Comparison of ENCODE assay signal across 8 cellular contexts in the genomic region with DNA sequence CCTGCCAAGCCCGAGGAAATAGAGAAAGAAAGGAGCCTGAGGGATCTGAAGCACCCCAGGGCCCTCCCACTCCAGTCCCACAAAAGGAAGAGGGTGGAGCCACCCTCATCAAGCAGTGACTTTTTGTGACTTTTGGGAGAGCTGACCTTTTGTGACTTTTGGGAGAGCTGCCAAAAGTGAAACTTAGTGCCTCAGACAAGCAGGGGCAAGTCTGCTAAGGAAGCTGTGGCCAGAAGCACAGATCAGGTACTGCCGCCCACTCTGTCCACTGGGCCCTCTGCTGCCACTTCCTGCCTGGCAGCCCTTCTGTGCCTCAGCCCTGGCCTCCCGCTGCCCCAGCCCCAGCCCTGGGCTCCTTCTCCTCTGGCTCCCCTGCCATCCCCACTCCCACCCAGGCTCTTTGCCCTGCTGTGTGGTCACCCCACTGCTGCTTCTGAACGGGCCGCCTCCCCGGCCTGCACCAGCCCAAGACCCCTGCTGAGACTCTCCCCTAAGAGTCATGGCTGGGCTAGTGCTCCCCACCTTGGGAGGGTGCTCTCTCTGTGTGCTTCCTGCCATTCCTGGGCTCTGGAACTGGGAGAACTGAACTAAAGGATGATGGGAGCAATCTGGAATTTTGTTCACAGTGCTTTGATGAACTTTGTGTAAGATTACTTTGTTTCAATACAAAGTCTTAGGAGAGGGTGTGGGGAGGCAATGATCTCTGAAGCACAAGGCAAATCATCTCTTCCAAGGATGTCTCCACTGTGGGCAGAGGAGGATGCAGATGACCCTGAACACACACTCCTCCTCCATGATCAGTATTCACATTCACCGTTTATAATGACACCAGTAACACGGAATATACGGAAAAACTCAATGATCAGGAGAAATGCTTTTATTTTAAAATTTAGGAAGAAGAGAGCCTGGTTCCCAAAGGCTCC. TPM values are rescaled to one million over a fixed set of nuclear protein-coding genes. Genes with fewer than 3 reads are reported as not detected.
DNase-seq lines count a peak whose midpoint lies in the region; ATAC-seq and FAIRE-seq lines count a peak whose summit lies in the region.

Gene APOBEC3H (plus strand): TSS at position 147 of the 923 bp plus-strand sequence. CDS start 3,035 bp downstream, outside the sequence.

- DNase-seq in CD8-positive, alpha-beta memory T cell, result peak in 3 of 5 donors; percentile 36 to 64 (median 37)
- DNase-seq in activated CD4-positive, alpha-beta memory T cell treated with anti-CD3 and anti-CD28 coated beads, Interleukin-2, amount 10 ng/mL, durations not matched to agents 7 days and 5 days, result peak; percentile 64
- peak; percentile 12 for DNase-seq in iris pigment epithelial cell (ENCODE audit: low read depth)
- DNase-seq in urothelium cell line (ENCODE audit: low spot score), result peak; percentile 61
- DNase-seq in HK-2 (ENCODE audit: unreplicated experiment), result no peak

- H3K9me3 Mint-ChIP-seq in CD8-positive, alpha-beta memory T cell, result no peaks in the 10 kb centered on the region
- no peaks in the 10 kb centered on the region for H3K9me3 Mint-ChIP-seq in activated CD4-positive, alpha-beta memory T cell treated with anti-CD3 and anti-CD28 coated beads, Interleukin-2, amount 10 ng/mL, durations not matched to agents 7 days and 5 days

- ATAC-seq in HG03378 (IDR thresholded peaks at IDR 0.05; ENCODE audit: unreplicated experiment) (peak; percentile 36), GM21619 (IDR thresholded peaks at IDR 0.05; ENCODE audit: unreplicated experiment) (no peak), HG02852 (IDR thresholded peaks at IDR 0.05; ENCODE audit: unreplicated experiment) (no peak)

- peak within 1 kb of the TSS; percentile 21 for H3K4me3 ChIP-seq in CD8-positive, alpha-beta memory T cell (ENCODE audit: low read length)

- peak within 1 kb of the TSS; percentile 57 for H3K27ac ChIP-seq in CD8-positive, alpha-beta memory T cell (ENCODE audit: low read depth, low read length)

- no peaks in the 10 kb centered on the region for H3K27me3 ChIP-seq in CD8-positive, alpha-beta memory T cell (ENCODE audit: insufficient read depth, low read length, poor library complexity, severe bottlenecking)

- no peaks in the 10 kb centered on the region for H3K36me3 ChIP-seq in CD8-positive, alpha-beta memory T cell (ENCODE audit: insufficient read depth, low read length)

- H3K4me1 ChIP-seq in CD8-positive, alpha-beta memory T cell (ENCODE audit: insufficient read depth, low read length), result peaks cover 79% of the 10 kb centered on the region

- peak; percentile 44 for FAIRE-seq in urothelium cell line (lab: Jason Lieb, UNC)

- CTCF ChIA-PET in CD8-positive, alpha-beta memory T cell (lab: Charles Lee), result interaction anchor here (2.2 kb wide), 1 partner anchor 227 kb away, joined by 4 read pairs; no protein-coding TSS in a partner anchor
- CTCF ChIA-PET in activated CD4-positive, alpha-beta memory T cell treated with anti-CD3 and anti-CD28 coated beads, Interleukin-2, amount 10 ng/mL, durations not matched to agents 7 days and 5 days (lab: Charles Lee), result interaction anchor here (0.7 to 2.9 kb wide), 4 partner anchors 12 to 227 kb away, joined by 3 to 12 read pairs (median 4); no protein-coding TSS in a partner anchor

- H3K27ac Mint-ChIP-seq in CD8-positive, alpha-beta memory T cell, result peak within 1 kb of the TSS; percentile 93 to 99 (median 96)
- H3K27ac Mint-ChIP-seq in activated CD4-positive, alpha-beta memory T cell treated with anti-CD3 and anti-CD28 coated beads, Interleukin-2, amount 10 ng/mL, durations not matched to agents 7 days and 5 days, result peak within 1 kb of the TSS; percentile 97

- no peaks in the 10 kb centered on the region for H3K36me3 Mint-ChIP-seq in CD8-positive, alpha-beta memory T cell
- peaks cover 37% of the 10 kb centered on the region for H3K36me3 Mint-ChIP-seq in activated CD4-positive, alpha-beta memory T cell treated with anti-CD3 and anti-CD28 coated beads, Interleukin-2, amount 10 ng/mL, durations not matched to agents 7 days and 5 days (ENCODE audit: low read depth)

- H3K4me3 Mint-ChIP-seq in CD8-positive, alpha-beta memory T cell, result peak within 1 kb of the TSS; percentile 67 to 87 (median 73)
- H3K4me3 Mint-ChIP-seq in activated CD4-positive, alpha-beta memory T cell treated with anti-CD3 and anti-CD28 coated beads, Interleukin-2, amount 10 ng/mL, durations not matched to agents 7 days and 5 days, result peak within 1 kb of the TSS; percentile 94

- no peaks in the 10 kb centered on the region for H3K9me3 ChIP-seq in CD8-positive, alpha-beta memory T cell (ENCODE audit: low read length)

- peaks cover 0 to 2% of the 10 kb centered on the region in 2 donors for H3K27me3 Mint-ChIP-seq in CD8-positive, alpha-beta memory T cell
- H3K27me3 Mint-ChIP-seq in activated CD4-positive, alpha-beta memory T cell treated with anti-CD3 and anti-CD28 coated beads, Interleukin-2, amount 10 ng/mL, durations not matched to agents 7 days and 5 days, result no peaks in the 10 kb centered on the region

- POLR2A ChIA-PET in CD8-positive, alpha-beta memory T cell (lab: Charles Lee), result interaction anchor here (0.5 to 1.0 kb wide), 3 partner anchors 11 to 17 kb away, joined by 3 to 6 read pairs (median 3); no protein-coding TSS in a partner anchor
- POLR2A ChIA-PET in activated CD4-positive, alpha-beta memory T cell treated with anti-CD3 and anti-CD28 coated beads, Interleukin-2, amount 10 ng/mL, durations not matched to agents 7 days and 5 days (lab: Charles Lee), result interaction anchor here (0.9 to 4.7 kb wide), 9 partner anchors 8 to 391 kb away, joined by 3 to 48 read pairs (median 3); partner anchors contain the start of genes APOBEC3C and GTPBP1

- peaks cover 74 to 88% (median 78%) of the 10 kb centered on the region in 3 donors for H3K4me1 Mint-ChIP-seq in CD8-positive, alpha-beta memory T cell
- H3K4me1 Mint-ChIP-seq in activated CD4-positive, alpha-beta memory T cell treated with anti-CD3 and anti-CD28 coated beads, Interleukin-2, amount 10 ng/mL, durations not matched to agents 7 days and 5 days, result peaks cover 87% of the 10 kb centered on the region

RNA-seq across cellular contexts. Expression of gene APOBEC3H, which starts in this region (rescaled TPM):
- total RNA-seq in CD8-positive, alpha-beta memory T cell, result 10 to 100 TPM; 10.8 to 11.0 TPM
- 11.7 TPM for polyA plus RNA-seq in CD8-positive, alpha-beta memory T cell
- total RNA-seq in activated CD4-positive, alpha-beta memory T cell treated with anti-CD3 and anti-CD28 coated beads, Interleukin-2, amount 10 ng/mL, durations not matched to agents 7 days and 5 days, result 100 to 1,000 TPM; 126 to 128 TPM

Comparison
In these comparisons a context has a peak if more than half of its experiments do, and no peak if none do; other contexts are left out.
1. RNA of gene APOBEC3H (total RNA-seq): 126 to 128 TPM in activated CD4-positive, alpha-beta memory T cell treated with anti-CD3 and anti-CD28 coated beads, Interleukin-2, amount 10 ng/mL, durations not matched to agents 7 days and 5 days; 10.8 to 11.0 TPM in CD8-positive, alpha-beta memory T cell; every median in the first group is over 10 times any median in the second.